Comparison of ENCODE assay signal across 23 cellular contexts in genomic region chr11:32428665-32429293, GRCh38. TPM values are rescaled to one million over a fixed set of nuclear protein-coding genes. Genes with fewer than 3 reads are reported as not detected.
A peak's percentile ranks its signal among the peaks of the same experiment; 100 is the strongest.
DNase-seq lines count a peak whose midpoint lies in the region; ATAC-seq and TF ChIP-seq lines count a peak whose summit lies in the region.
"Had no signal": no experiment of that assay in that cellular context is flagged by ENCODE, and none has a peak within 500 bp of the region (broad histone marks: within the 10 kb centered on the region; RNA-seq: fewer than 3 reads in every experiment).

No MANE protein-coding gene starts in this region.

- no peak for TF ChIP-seq POLR2A in ovary (IDR thresholded peaks at IDR 0.05)
- no peak for TF ChIP-seq POLR2A in vagina (IDR thresholded peaks at IDR 0.05)

- peaks cover 45% of the 10 kb centered on the region for H3K4me1 Mint-ChIP-seq in GM23338

- no peak for TF ChIP-seq EP300 in ovary (IDR thresholded peaks at IDR 0.05)

- peaks cover 3% of the 10 kb centered on the region; the same call in 1 of the 3 replicates for H3K36me3 Mint-ChIP-seq in GM23338 (ENCODE audit: low read depth)
- H3K36me3 Mint-ChIP-seq: CD4-positive, CD25-positive, alpha-beta regulatory T cell had no signal

- H2AFZ ChIP-seq in GM23338: no peak overlapping the region

- ATAC-seq in GM23338 (no peak), GM19467 (IDR thresholded peaks at IDR 0.05; ENCODE audit: unreplicated experiment) (no peak), HG03045 (IDR thresholded peaks at IDR 0.05; ENCODE audit: unreplicated experiment) (no peak)
- ATAC-seq: Panc1 had no signal

- peaks cover 6% of the 10 kb centered on the region; the same call in 2 of the 3 replicates for H3K9me3 Mint-ChIP-seq in GM23338

- no peaks in the 10 kb centered on the region for H3K79me2 ChIP-seq in GM23338 (replicated peaks; ENCODE audit: insufficient read depth)

- no peaks in the 10 kb centered on the region for H3K9me2 ChIP-seq in GM23338 (ENCODE audit: insufficient read depth)

- peak overlapping the region; percentile 73 for H3K4me3 Mint-ChIP-seq in GM23338

- peak overlapping the region; percentile 91 for H3K4me2 ChIP-seq in GM23338

- H4K20me1 ChIP-seq in GM23338 (replicated peaks; ENCODE audit: insufficient read depth): peaks cover 23% of the 10 kb centered on the region

- H3K4me1 ChIP-seq in GM23338 (ENCODE audit: insufficient read depth) (peaks cover 44% of the 10 kb centered on the region), ovary (ENCODE audit: insufficient read depth) (peaks cover 18% of the 10 kb centered on the region), vagina (peaks cover 34% of the 10 kb centered on the region)
- H3K4me1 ChIP-seq: BE2C had no signal

- intact Hi-C loops in ovary (cut with DNase I): no loop called here
- intact Hi-C loops in vagina (cut with DNase I): no loop called here

- H3K27me3 Mint-ChIP-seq in GM23338 (ENCODE audit: insufficient read depth, low read depth, poor library complexity): peaks cover 100% of the 10 kb centered on the region

- H3K4me3 ChIP-seq in GM23338 (peak overlapping the region; percentile 62), ovary (peak overlapping the region; percentile 87), vagina (peak overlapping the region in 1 of 2 donors; percentile 83)

- peaks cover 4% of the 10 kb centered on the region; the same call in 1 of the 2 replicates for H3F3A ChIP-seq in GM23338 (replicated peaks; ENCODE audit: low read depth)

- H3K27ac Mint-ChIP-seq in GM23338: no peak overlapping the region
- H3K27ac Mint-ChIP-seq: CD4-positive, CD25-positive, alpha-beta regulatory T cell had no signal

- 43 to 62% (median 46%) methylated on average over 30 of the region's 30 CpGs for WGBS in ovary, 3 donors

- no peaks in the 10 kb centered on the region for H3K36me3 ChIP-seq in GM23338 (ENCODE audit: insufficient read depth)
- H3K36me3 ChIP-seq in ovary: no peaks in the 10 kb centered on the region
- no peaks in the 10 kb centered on the region for H3K36me3 ChIP-seq in vagina
- H3K36me3 ChIP-seq: BE2C had no signal

- H3K9me3 ChIP-seq in ovary: no peaks in the 10 kb centered on the region
- no peaks in the 10 kb centered on the region for H3K9me3 ChIP-seq in vagina
- H3K9me3 ChIP-seq: BE2C had no signal

- DNase-seq in GM23338 (ENCODE audit: low spot score): peak; percentile 18
- DNase-seq in left kidney (ENCODE audit: low read depth, low spot score): peak; percentile 95
- peak in 1 of 5 donors; percentile 24 for DNase-seq in ovary
- DNase-seq in vagina (ENCODE audit: extremely low spot score in 2 of 2): no peak
- no peak for DNase-seq in superior temporal gyrus (ENCODE audit: extremely low spot score)
- DNase-seq: BE2C; CD4-positive, CD25-positive, alpha-beta regulatory T cell; EL; GOT3; KG1; NCI-H1105; NCI-H1694; NCI-H2081; NCI-H2171; NCI-H345; NCI-H774; NK-92 treated with Interleukin-12 subunit alpha and Interleukin-12 subunit beta, amount 100 ng/mL, for 24 hours; SIG-M5 had no signal

- TF ChIP-seq CTCF in GM23338 (conservative IDR thresholded peaks at IDR 0.05; ENCODE audit: low read depth in 2 of 2) (no peak), ovary (IDR thresholded peaks at IDR 0.05) (no peak), vagina (IDR thresholded peaks at IDR 0.05) (no peak)

- H3K27ac ChIP-seq in GM23338 (ENCODE audit: low read depth) (no peak overlapping the region), ovary (peak overlapping the region; percentile 63 to 94), vagina (peak overlapping the region; percentile 89)
- H3K27ac ChIP-seq: HL-60 had no signal

- H3K27me3 ChIP-seq in GM23338 (ENCODE audit: insufficient read depth): peaks cover 100% of the 10 kb centered on the region
- H3K27me3 ChIP-seq in ovary: no peaks in the 10 kb centered on the region
- H3K27me3 ChIP-seq in vagina: no peaks in the 10 kb centered on the region
- H3K27me3 ChIP-seq: BE2C had no signal

TF ChIP-seq in GM23338, 12 proteins besides CTCF, POLR2A, EP300 and RAD21:
- TF ChIP-seq, protein P1, sequence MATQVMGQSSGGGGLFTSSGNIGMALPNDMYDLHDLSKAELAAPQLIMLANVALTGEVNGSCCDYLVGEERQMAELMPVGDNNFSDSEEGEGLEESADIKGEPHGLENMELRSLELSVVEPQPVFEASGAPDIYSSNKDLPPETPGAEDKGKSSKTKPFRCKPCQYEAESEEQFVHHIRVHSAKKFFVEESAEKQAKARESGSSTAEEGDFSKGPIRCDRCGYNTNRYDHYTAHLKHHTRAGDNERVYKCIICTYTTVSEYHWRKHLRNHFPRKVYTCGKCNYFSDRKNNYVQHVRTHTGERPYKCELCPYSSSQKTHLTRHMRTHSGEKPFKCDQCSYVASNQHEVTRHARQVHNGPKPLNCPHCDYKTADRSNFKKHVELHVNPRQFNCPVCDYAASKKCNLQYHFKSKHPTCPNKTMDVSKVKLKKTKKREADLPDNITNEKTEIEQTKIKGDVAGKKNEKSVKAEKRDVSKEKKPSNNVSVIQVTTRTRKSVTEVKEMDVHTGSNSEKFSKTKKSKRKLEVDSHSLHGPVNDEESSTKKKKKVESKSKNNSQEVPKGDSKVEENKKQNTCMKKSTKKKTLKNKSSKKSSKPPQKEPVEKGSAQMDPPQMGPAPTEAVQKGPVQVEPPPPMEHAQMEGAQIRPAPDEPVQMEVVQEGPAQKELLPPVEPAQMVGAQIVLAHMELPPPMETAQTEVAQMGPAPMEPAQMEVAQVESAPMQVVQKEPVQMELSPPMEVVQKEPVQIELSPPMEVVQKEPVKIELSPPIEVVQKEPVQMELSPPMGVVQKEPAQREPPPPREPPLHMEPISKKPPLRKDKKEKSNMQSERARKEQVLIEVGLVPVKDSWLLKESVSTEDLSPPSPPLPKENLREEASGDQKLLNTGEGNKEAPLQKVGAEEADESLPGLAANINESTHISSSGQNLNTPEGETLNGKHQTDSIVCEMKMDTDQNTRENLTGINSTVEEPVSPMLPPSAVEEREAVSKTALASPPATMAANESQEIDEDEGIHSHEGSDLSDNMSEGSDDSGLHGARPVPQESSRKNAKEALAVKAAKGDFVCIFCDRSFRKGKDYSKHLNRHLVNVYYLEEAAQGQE (IDR thresholded peaks at IDR 0.05; ENCODE audit: unreplicated experiment): no peak
- TF ChIP-seq ZNF114 (CRISPR knock-in tag; IDR thresholded peaks at IDR 0.05) (no peak), CREB1 (CRISPR knock-in tag; IDR thresholded peaks at IDR 0.05; ENCODE audit: low read depth) (no peak), POLR2AphosphoS5 (IDR thresholded peaks at IDR 0.05; ENCODE audit: low read depth) (no peak), EZH2 (IDR thresholded peaks at IDR 0.05; ENCODE audit: low read depth, unreplicated experiment) (peak; percentile 92), NANOG (IDR thresholded peaks at IDR 0.05; ENCODE audit: borderline replicate concordance) (no peak)

RNA-seq across cellular contexts. Expression of gene WT1, which starts 6.6 kb away (rescaled TPM):
- total RNA-seq in GM23338 (2014; rRNA removed; shearing (Covaris generic)): 0.16 and 0.21 TPM in 2 replicates
- polyA plus RNA-seq in GM23338 (2016; fragmentation: Nextera tagmentation; extraction: Ambion mirVana) (not detected in 2 replicates), ovary (10 to 100 TPM; 28.2 to 56.0 TPM)
- total RNA-seq in ovary (100 to 1,000 TPM in 2 of 7 donors, 10 to 100 TPM in 5; 33.1 to 171 (median 77.2) TPM), vagina (32.7 TPM)
- total RNA-seq: CD4-positive, CD25-positive, alpha-beta regulatory T cell; HT-29 had no signal
- polyA plus RNA-seq: CD4-positive, CD25-positive, alpha-beta regulatory T cell had no signal

Comparison
In these comparisons a context has a peak if more than half of its experiments do, and no peak if none do; other contexts are left out.
1. DNase-seq: peak in GM23338 (single experiment) and left kidney (single experiment); none in vagina (0 of 2) and superior temporal gyrus (single experiment).
2. RNA of gene WT1, which starts 6.6 kb away (total RNA-seq): 33.1 to 171 TPM in ovary and 32.7 TPM in vagina (single experiment); 0.16 to 0.21 TPM in GM23338; every median in the first group is over 10 times any median in the second.